Comparison of ENCODE assay signal across 24 cellular contexts in genomic region chr1:220458936-220459335, GRCh38.
"Had no signal": no experiment of that assay in that cellular context is flagged by ENCODE, and none has a peak within 500 bp of the region (broad histone marks: within the 10 kb centered on the region; RNA-seq: fewer than 3 reads in every experiment).

No MANE protein-coding gene starts in this region.

- H3K27me3 Mint-ChIP-seq: activated CD4-positive, alpha-beta T cell treated with anti-CD3 and anti-CD28 coated beads, Interleukin-2, amount 10 ng/mL, durations not matched to agents 24 days and 14 days had no signal

- ATAC-seq: mucosa of descending colon; natural killer cell treated with Interleukin-12 subunit alpha and Interleukin-12 subunit beta and Interleukin-15 and Interleukin-18, amount 100 ng/mL, for 72 hours; right cardiac atrium had no signal

- H3K36me3 ChIP-seq: left ventricle myocardium inferior, spleen, transverse colon had no signal

- H3K27ac ChIP-seq: left ventricle myocardium inferior, spleen, testis, transverse colon had no signal

- H3K9me3 ChIP-seq: left ventricle myocardium inferior, mucosa of descending colon, testis, transverse colon had no signal

- H3K36me3 Mint-ChIP-seq: activated CD4-positive, alpha-beta memory T cell treated with anti-CD3 and anti-CD28 coated beads for 36 hours; natural killer cell treated with Interleukin-12 subunit alpha and Interleukin-12 subunit beta and Interleukin-15 and Interleukin-18, amount 100 ng/mL, for 72 hours had no signal

- DNase-seq: activated CD4-positive, alpha-beta memory T cell treated with anti-CD3 and anti-CD28 coated beads for 36 hours; activated CD4-positive, alpha-beta T cell treated with anti-CD3 and anti-CD28 coated beads, Interleukin-2, amount 10 ng/mL, durations not matched to agents 24 days and 14 days; activated CD4-positive, CD25-positive, alpha-beta regulatory T cell treated with anti-CD3 and anti-CD28 coated beads, Interleukin-2, amount 50 U/mL, for 72 hours; activated CD8-positive, alpha-beta memory T cell treated with anti-CD3 and anti-CD28 coated beads, Interleukin-2, amount 50 U/mL, for 4 hours; activated gamma-delta T cell; activated naive CD4-positive, alpha-beta T cell treated with anti-CD3 and anti-CD28 coated beads, Interleukin-2, amount 50 U/mL, for 16 hours; activated T-cell treated with anti-CD3 and anti-CD28 coated beads, Interleukin-2, amount 50 U/mL, for 1 hour; amygdala; central memory CD4-positive, alpha-beta T cell; erythroblast; islet precursor cell; left ventricle myocardium inferior; mesendoderm; mucosa of descending colon; right cardiac atrium; spleen; stimulated activated naive CD4-positive, alpha-beta T cell treated with Interleukin-2 at 50 U/mL for 16 hours; T1000; testis; transverse colon had no signal

- H3K4me3 ChIP-seq: left ventricle myocardium inferior, lung, mucosa of descending colon, spleen, testis, transverse colon had no signal

- H3K27ac Mint-ChIP-seq: activated CD4-positive, alpha-beta memory T cell treated with anti-CD3 and anti-CD28 coated beads for 36 hours; activated CD4-positive, alpha-beta T cell treated with anti-CD3 and anti-CD28 coated beads, Interleukin-2, amount 10 ng/mL, durations not matched to agents 24 days and 14 days; activated T-helper 1 cell treated with anti-CD3 and anti-CD28 coated beads, Interleukin-12 subunit alpha, Interleukin-12 subunit beta, Interleukin-2, Interleukin-4 antibody, amounts not matched to agents 30 ng/mL and 10 ng/mL and 1 ng/mL, durations not matched to agents 14 hours and 24 hours and 36 hours; natural killer cell treated with Interleukin-12 subunit alpha and Interleukin-12 subunit beta and Interleukin-15 and Interleukin-18, amount 100 ng/mL, for 72 hours; T-helper 1 cell treated with Interleukin-12 subunit alpha and Interleukin-12 subunit beta and Interleukin-4 antibody, amounts not matched to agents 30 μg/mL and 1 μg/mL, for 36 hours had no signal

- H3K4me1 Mint-ChIP-seq: activated CD4-positive, alpha-beta T cell treated with anti-CD3 and anti-CD28 coated beads, Interleukin-2, amount 10 ng/mL, durations not matched to agents 24 days and 14 days had no signal

- H3K9me3 Mint-ChIP-seq: activated CD4-positive, alpha-beta memory T cell treated with anti-CD3 and anti-CD28 coated beads for 36 hours; activated CD4-positive, alpha-beta T cell treated with anti-CD3 and anti-CD28 coated beads, Interleukin-2, amount 10 ng/mL, durations not matched to agents 24 days and 14 days; activated T-helper 1 cell treated with anti-CD3 and anti-CD28 coated beads, Interleukin-12 subunit alpha, Interleukin-12 subunit beta, Interleukin-2, Interleukin-4 antibody, amounts not matched to agents 30 ng/mL and 10 ng/mL and 1 ng/mL, durations not matched to agents 14 hours and 24 hours and 36 hours; natural killer cell treated with Interleukin-12 subunit alpha and Interleukin-12 subunit beta and Interleukin-15 and Interleukin-18, amount 100 ng/mL, for 72 hours; T-helper 1 cell treated with Interleukin-12 subunit alpha and Interleukin-12 subunit beta and Interleukin-4 antibody, amounts not matched to agents 30 μg/mL and 1 μg/mL, for 36 hours had no signal

- H3K4me1 ChIP-seq: spleen, testis, transverse colon had no signal

- H3K27me3 ChIP-seq: testis, transverse colon had no signal

- H3K4me3 Mint-ChIP-seq: activated CD4-positive, alpha-beta memory T cell treated with anti-CD3 and anti-CD28 coated beads for 36 hours; activated CD4-positive, alpha-beta T cell treated with anti-CD3 and anti-CD28 coated beads, Interleukin-2, amount 10 ng/mL, durations not matched to agents 24 days and 14 days; activated T-helper 1 cell treated with anti-CD3 and anti-CD28 coated beads, Interleukin-12 subunit alpha, Interleukin-12 subunit beta, Interleukin-2, Interleukin-4 antibody, amounts not matched to agents 30 ng/mL and 10 ng/mL and 1 ng/mL, durations not matched to agents 14 hours and 24 hours and 36 hours; natural killer cell treated with Interleukin-12 subunit alpha and Interleukin-12 subunit beta and Interleukin-15 and Interleukin-18, amount 100 ng/mL, for 72 hours; T-helper 1 cell treated with Interleukin-12 subunit alpha and Interleukin-12 subunit beta and Interleukin-4 antibody, amounts not matched to agents 30 μg/mL and 1 μg/mL, for 36 hours had no signal
